In genomic region chrX:129557844-129558243, GRCh38 we compare ENCODE assay signal across 17 cellular contexts. TPM values are rescaled to one million over a fixed set of nuclear protein-coding genes. Genes with fewer than 3 reads are reported as not detected.
"Had no signal": no experiment of that assay in that cellular context is flagged by ENCODE, and none has a peak within 500 bp of the region (broad histone marks: within the 10 kb centered on the region; RNA-seq: fewer than 3 reads in every experiment).

No MANE protein-coding gene starts in this region.

- H3K9me3 ChIP-seq: body of pancreas, esophagus muscularis mucosa, heart right ventricle, psoas muscle, right lobe of liver had no signal

- H3K9me3 Mint-ChIP-seq: activated naive CD4-positive, alpha-beta T cell treated with anti-CD3 and anti-CD28 coated beads, Interleukin-2, amount 10 ng/mL, durations not matched to agents 7 days and 5 days; activated T-cell treated with anti-CD3 and anti-CD28 coated beads, Interleukin-2, amount 50 U/mL, for 24 hours; endodermal cell; natural killer cell treated with Interleukin-12 subunit alpha and Interleukin-12 subunit beta and Interleukin-15 and Interleukin-18, amount 100 ng/mL, for 72 hours had no signal

- H3K27me3 ChIP-seq: body of pancreas, esophagus muscularis mucosa, foreskin keratinocyte, right lobe of liver had no signal

- ATAC-seq: body of pancreas; foreskin keratinocyte; natural killer cell treated with Interleukin-12 subunit alpha and Interleukin-12 subunit beta and Interleukin-15 and Interleukin-18, amount 100 ng/mL, for 72 hours; psoas muscle; right lobe of liver; stimulated activated naive CD8-positive, alpha-beta T cell treated with anti-CD3 and anti-CD28 coated beads, Interleukin-15, Interleukin-2, amounts not matched to agents 100 U/mL and 50 U/mL, for 24 hours had no signal

- H3K27me3 Mint-ChIP-seq: activated naive CD4-positive, alpha-beta T cell treated with anti-CD3 and anti-CD28 coated beads, Interleukin-2, amount 10 ng/mL, durations not matched to agents 7 days and 5 days had no signal

- H3K27ac ChIP-seq: body of pancreas, foreskin keratinocyte, psoas muscle, right lobe of liver, SK-N-MC, VCaP had no signal

- H3K4me1 Mint-ChIP-seq: activated naive CD4-positive, alpha-beta T cell treated with anti-CD3 and anti-CD28 coated beads, Interleukin-2, amount 10 ng/mL, durations not matched to agents 7 days and 5 days; endodermal cell had no signal

- H3K27ac Mint-ChIP-seq: activated naive CD4-positive, alpha-beta T cell treated with anti-CD3 and anti-CD28 coated beads, Interleukin-2, amount 10 ng/mL, durations not matched to agents 7 days and 5 days; activated T-cell treated with anti-CD3 and anti-CD28 coated beads, Interleukin-2, amount 50 U/mL, for 24 hours; endodermal cell; natural killer cell treated with Interleukin-12 subunit alpha and Interleukin-12 subunit beta and Interleukin-15 and Interleukin-18, amount 100 ng/mL, for 72 hours had no signal

- H3K4me3 Mint-ChIP-seq: activated naive CD4-positive, alpha-beta T cell treated with anti-CD3 and anti-CD28 coated beads, Interleukin-2, amount 10 ng/mL, durations not matched to agents 7 days and 5 days; activated T-cell treated with anti-CD3 and anti-CD28 coated beads, Interleukin-2, amount 50 U/mL, for 24 hours; endodermal cell; natural killer cell treated with Interleukin-12 subunit alpha and Interleukin-12 subunit beta and Interleukin-15 and Interleukin-18, amount 100 ng/mL, for 72 hours had no signal

- H3K4me3 ChIP-seq: body of pancreas, esophagus muscularis mucosa, heart right ventricle, psoas muscle, right lobe of liver, SK-N-MC had no signal

- H3K4me1 ChIP-seq: body of pancreas, foreskin keratinocyte, psoas muscle, right lobe of liver had no signal

- DNase-seq: activated CD4-positive, alpha-beta T cell treated with anti-CD3 and anti-CD28 coated beads for 1 hour; activated CD4-positive, alpha-beta T cell treated with anti-CD3 and anti-CD28 coated beads, Interleukin-2, amount 50 U/mL, for 48 hours; activated naive CD4-positive, alpha-beta T cell treated with anti-CD3 and anti-CD28 coated beads, Interleukin-2, amount 10 ng/mL, durations not matched to agents 7 days and 5 days; activated T-cell treated with anti-CD3 and anti-CD28 coated beads, Interleukin-2, amount 50 U/mL, for 24 hours; body of pancreas; endodermal cell; foreskin keratinocyte; heart right ventricle; mesenchymal stem cell; psoas muscle; right lobe of liver; Right ventricle myocardium superior; stimulated activated naive CD8-positive, alpha-beta T cell treated with anti-CD3 and anti-CD28 coated beads, Interleukin-15, Interleukin-2, amounts not matched to agents 100 U/mL and 50 U/mL, for 24 hours had no signal

RNA-seq across cellular contexts. Expression of gene SMARCA1, which starts 34.6 kb away (rescaled TPM):
- total RNA-seq: natural killer cell treated with Interleukin-12 subunit alpha and Interleukin-12 subunit beta and Interleukin-15 and Interleukin-18, amount 100 ng/mL, for 72 hours had no signal
